Comparison of ENCODE assay signal across 17 cellular contexts in the genomic region with DNA sequence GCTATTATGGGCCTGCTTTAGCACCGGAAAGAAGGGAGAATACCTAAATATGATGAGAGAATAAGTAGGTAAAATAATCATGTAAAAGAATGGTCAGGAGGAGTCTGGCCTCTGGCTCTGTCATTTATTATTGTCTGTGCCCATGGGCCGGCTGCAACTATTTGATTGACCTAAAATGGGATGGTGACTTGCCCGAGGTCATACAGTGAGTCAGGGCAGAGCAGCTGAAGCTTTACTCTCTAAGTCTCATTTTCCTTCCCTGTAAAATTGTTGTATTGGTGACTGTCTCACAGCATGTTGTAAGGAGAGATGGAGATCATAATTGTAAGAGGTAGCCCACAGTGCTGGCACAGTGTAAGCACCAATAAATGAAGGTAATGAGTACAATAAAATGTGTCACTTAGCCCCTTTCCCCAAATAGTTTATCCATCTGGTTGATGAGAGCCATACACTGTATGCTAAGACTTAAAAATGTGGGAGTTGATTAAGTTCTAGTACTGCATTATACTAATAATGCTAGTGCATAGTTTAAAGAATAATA. TPM values are rescaled to one million over a fixed set of nuclear protein-coding genes. Genes with fewer than 3 reads are reported as not detected.
A peak's percentile ranks its signal among the peaks of the same experiment; 100 is the strongest.
DNase-seq lines count a peak whose midpoint lies in the region; TF ChIP-seq lines count a peak whose summit lies in the region.
"Had no signal": no experiment of that assay in that cellular context is flagged by ENCODE, and none has a peak within 500 bp of the region (broad histone marks: within the 10 kb centered on the region; RNA-seq: fewer than 3 reads in every experiment).

No MANE protein-coding gene starts in this region.

- TF ChIP-seq CTCF in epithelial cell of esophagus (IDR thresholded peaks at IDR 0.05; ENCODE audit: insufficient read depth, low read depth, low read length, missing control alignments): no peak
- TF ChIP-seq CTCF in osteoblast (IDR thresholded peaks at IDR 0.05; ENCODE audit: extremely low read depth, low read depth, low read length): no peak
- TF ChIP-seq CTCF in lower leg skin (IDR thresholded peaks at IDR 0.05): no peak

- H3K79me2 ChIP-seq in osteoblast (ENCODE audit: insufficient read depth, low read length): peaks cover 71% of the 10 kb centered on the region

- H3K4me3 ChIP-seq in epithelial cell of esophagus (ENCODE audit: low read length) (no peak overlapping the region), osteoblast (ENCODE audit: insufficient read depth, low read length) (no peak overlapping the region), lower leg skin (ENCODE audit: low read depth, poor library complexity, severe bottlenecking) (no peak overlapping the region)
- H3K4me3 ChIP-seq: GM12878, SJSA1 had no signal

- 88 to 92% methylated on average over 3 of the region's 3 CpGs for WGBS in lower leg skin, 2 donors

- DNase-seq in ELR (ENCODE audit: low read depth): peak; percentile 37
- peak; percentile 62 for DNase-seq in LHCN-M2 (ENCODE audit: low read depth)
- peak; percentile 15 for DNase-seq in epithelial cell of esophagus (ENCODE audit: low read depth)
- DNase-seq in osteoblast (ENCODE audit: insufficient read length, low spot score, missing footprints): peak; percentile 48
- DNase-seq in ACHN: no peak
- DNase-seq in DMS 273 (lab: John Stamatoyannopoulos, UW; ENCODE audit: unreplicated experiment): no peak
- no peak for DNase-seq in activated T-cell treated with anti-CD3 and anti-CD28 coated beads, Interleukin-2, amount 50 U/mL, for 48 hours
- DNase-seq in lower leg skin (ENCODE audit: low spot score in 2 of 2): no peak
- DNase-seq: BE2C, H9, NCI-H1417, NCI-H1694 treated with DMSO at 0.1 percent for 48 hours, NCI-H2227 treated with DMSO at 0.1 percent for 48 hours, NCI-H510A treated with DMSO at 0.1 percent for 48 hours, NCI-H748 treated with DMSO at 0.1 percent for 48 hours had no signal

- in situ Hi-C loops in ACHN (cut with HindIII; ENCODE audit: low pct_ligation_motif_present, low pct_unique_long_range_greater_than_20kb, low sequenced_read_pairs): no loop called here

- H3K4me2 ChIP-seq in osteoblast (ENCODE audit: insufficient read depth, low read length): no peak overlapping the region

- intact Hi-C loops in lower leg skin (cut with DNase I; ENCODE audit: low total_unique reads): no loop called here

- H3K27me3 ChIP-seq in osteoblast (ENCODE audit: insufficient read depth, low read length): no peaks in the 10 kb centered on the region
- H3K27me3 ChIP-seq: BE2C, SJSA1 had no signal

- TF ChIP-seq POLR2A in lower leg skin (IDR thresholded peaks at IDR 0.05): no peak

- H3K9me3 ChIP-seq in osteoblast (ENCODE audit: low read depth, low read length): no peaks in the 10 kb centered on the region
- H3K9me3 ChIP-seq: BE2C, SJSA1 had no signal

- peaks cover 17% of the 10 kb centered on the region for H3K4me1 ChIP-seq in osteoblast (ENCODE audit: insufficient read depth, low read length)
- H3K4me1 ChIP-seq: BE2C had no signal

- peaks cover 29% of the 10 kb centered on the region for H3K36me3 ChIP-seq in osteoblast (ENCODE audit: insufficient read depth, low read length)

- no peak overlapping the region for H3K27ac ChIP-seq in osteoblast (ENCODE audit: low read depth, low read length)
- H3K27ac ChIP-seq: SJSA1 had no signal

- H4K20me1 ChIP-seq in osteoblast (ENCODE audit: insufficient read depth, low read length): no peaks in the 10 kb centered on the region

- no peak overlapping the region for H2AFZ ChIP-seq in osteoblast (ENCODE audit: low read length)

RNA-seq across cellular contexts. Expression of a gene that starts 39.6 kb away (rescaled TPM):
- total RNA-seq in LHCN-M2 (2014; rRNA removed): 28.9 and 36.4 TPM in 2 replicates
- polyA plus RNA-seq in LHCN-M2 (2012): 11.5 TPM
- 82.5 and 90.2 TPM in 2 replicates for total RNA-seq in osteoblast
- 10 to 100 TPM; 54.2 to 88.9 (median 65.7) TPM for total RNA-seq in lower leg skin

Comparison
In these comparisons a context has a peak if more than half of its experiments do, and no peak if none do; other contexts are left out.
1. DNase-seq: peak in ELR (single experiment), LHCN-M2 (single experiment), epithelial cell of esophagus (single experiment) and osteoblast (single experiment); none in ACHN (single experiment), DMS 273 (single experiment), activated T-cell treated with anti-CD3 and anti-CD28 coated beads, Interleukin-2, amount 50 U/mL, for 48 hours (0 of 2) and lower leg skin (0 of 2).